Comparison of ENCODE assay signal across 18 cellular contexts in the genomic region with DNA sequence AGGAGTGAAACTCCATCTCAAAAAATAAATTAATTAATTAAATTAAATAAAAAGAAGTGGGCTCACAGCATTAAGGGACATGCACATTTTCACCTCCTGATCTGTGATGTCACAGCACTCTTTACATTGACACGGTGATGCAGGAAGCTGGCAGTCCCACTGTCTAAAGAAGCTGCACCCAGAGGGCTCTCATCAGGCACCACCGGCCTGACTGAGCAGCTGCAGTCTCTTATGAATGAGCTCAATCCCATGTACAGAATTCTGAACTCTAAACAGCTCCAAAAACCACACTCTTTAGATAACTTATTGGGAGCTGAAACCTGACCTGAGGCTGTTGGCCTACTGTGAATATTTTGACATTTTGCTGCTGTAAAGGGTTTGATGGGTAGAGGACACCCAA. TPM values are rescaled to one million over a fixed set of nuclear protein-coding genes. Genes with fewer than 3 reads are reported as not detected.
DNase-seq lines count a peak whose midpoint lies in the region; ATAC-seq, FAIRE-seq and TF ChIP-seq lines count a peak whose summit lies in the region.
"Had no signal": no experiment of that assay in that cellular context is flagged by ENCODE, and none has a peak within 500 bp of the region (broad histone marks: within the 10 kb centered on the region; RNA-seq: fewer than 3 reads in every experiment).

No MANE protein-coding gene starts in this region.

- H3K4me1 Mint-ChIP-seq in neural progenitor cell, result peaks cover 37% of the 10 kb centered on the region
- H3K4me1 Mint-ChIP-seq: B cell had no signal

- H3K4me3 Mint-ChIP-seq in neural progenitor cell, result no peak overlapping the region
- H3K4me3 Mint-ChIP-seq: B cell; CD4-positive, alpha-beta T cell; HFFc6 had no signal

- H3K27me3 Mint-ChIP-seq in neural progenitor cell (ENCODE audit: insufficient read depth, low read depth), result peaks cover 11% of the 10 kb centered on the region
- H3K27me3 Mint-ChIP-seq: CD4-positive, alpha-beta T cell had no signal

- H3K27ac Mint-ChIP-seq in neural progenitor cell, result peak overlapping the region; percentile 57
- H3K27ac Mint-ChIP-seq: B cell; CD4-positive, alpha-beta T cell; HFFc6 had no signal

- ATAC-seq in A549 (no peak), HG03442 (IDR thresholded peaks at IDR 0.05; ENCODE audit: unreplicated experiment) (no peak)

- CTCF ChIA-PET in A549 (lab: Yijun Ruan, JAX), result interaction anchor here (1.2 to 1.9 kb wide), 2 partner anchors 65 to 166 kb away, joined by 5 read pairs; no protein-coding TSS in a partner anchor

- 89% methylated on average over 2 of the region's 2 CpGs for WGBS in A549 (ENCODE audit: missing lambda C conversion rate)

- H3K4me3 ChIP-seq in A549 (no peak overlapping the region), neural progenitor cell (no peak overlapping the region)

- no peak overlapping the region for H2AFZ ChIP-seq in neural progenitor cell (replicated peaks)

- no peak overlapping the region for H3K9ac ChIP-seq in neural progenitor cell

- peaks cover 8% of the 10 kb centered on the region for H3K36me3 Mint-ChIP-seq in neural progenitor cell

- H3K79me2 ChIP-seq in neural progenitor cell (ENCODE audit: low read depth), result no peaks in the 10 kb centered on the region

- no peak for TF ChIP-seq RAD21 in A549 (conservative IDR thresholded peaks at IDR 0.05 in 1 of 2, IDR thresholded peaks at IDR 0.05 in 1 of 2)

- H3K9me3 Mint-ChIP-seq in neural progenitor cell, result peaks cover 12% of the 10 kb centered on the region
- H3K9me3 Mint-ChIP-seq: CD4-positive, alpha-beta T cell; HFFc6 had no signal

- H3K4me1 ChIP-seq in A549, result peaks cover 34% of the 10 kb centered on the region
- peaks cover 12% of the 10 kb centered on the region for H3K4me1 ChIP-seq in neural progenitor cell

- H3K27ac ChIP-seq in A549 (peak overlapping the region; percentile 34 to 68; a peak in 5 of 6 replicates), VCaP (peak overlapping the region; percentile 77), neural progenitor cell (no peak overlapping the region)

- no peak for TF ChIP-seq CTCF in A549 (IDR thresholded peaks at IDR 0.05)
- TF ChIP-seq CTCF in VCaP (conservative IDR thresholded peaks at IDR 0.05), result no peak
- no peak for TF ChIP-seq CTCF in neural progenitor cell (IDR thresholded peaks at IDR 0.05)

- no peaks in the 10 kb centered on the region for H3K27me3 ChIP-seq in neural progenitor cell

- H3F3A ChIP-seq in neural progenitor cell (ENCODE audit: low read depth), result no peaks in the 10 kb centered on the region

- no peak for TF ChIP-seq EP300 in A549 (IDR thresholded peaks at IDR 0.05)

- H3K9me3 ChIP-seq in A549 (no peaks in the 10 kb centered on the region), neural progenitor cell (ENCODE audit: low read depth) (no peaks in the 10 kb centered on the region)

- POLR2A ChIA-PET in A549 (lab: Yijun Ruan, JAX), result no interaction called here

- TF ChIP-seq POLR2A in A549 (IDR thresholded peaks at IDR 0.05; ENCODE audit: low read length), result no peak

- no peaks in the 10 kb centered on the region for H3K36me3 ChIP-seq in neural progenitor cell

- DNase-seq in DMS53 (lab: John Stamatoyannopoulos, UW) (peak; percentile 31), DMS53 treated with DMSO at 0.1 percent for 48 hours (lab: John Stamatoyannopoulos, UW; ENCODE audit: unreplicated experiment) (no peak), A549 (ENCODE audit: low read depth in 1 of 2, low spot score in 1 of 2) (no peak), neural progenitor cell (ENCODE audit: low spot score) (no peak), midbrain (lab: John Stamatoyannopoulos, UW) (no peak)
- DNase-seq: 8988T; C1 segment of cervical spinal cord; CD4-positive, alpha-beta T cell; GF-D8; HCEC 1CT; HFFc6; IMR-90; KBM-7 had no signal

- H3K4me2 ChIP-seq in A549 (peak overlapping the region; percentile 72; the same call in 2 of the 3 replicates), neural progenitor cell (no peak overlapping the region)

- H4K20me1 ChIP-seq in neural progenitor cell (ENCODE audit: low read depth), result no peaks in the 10 kb centered on the region

- no peak for FAIRE-seq in A549 (lab: Jason Lieb, UNC)

TF ChIP-seq in A549, 52 proteins besides CTCF, POLR2A, EP300 and RAD21:
- TF ChIP-seq ESRRA (IDR thresholded peaks at IDR 0.05; ENCODE audit: borderline replicate concordance, low read length), result no peak
- no peak for TF ChIP-seq NPAS2 (CRISPR knock-in tag; IDR thresholded peaks at IDR 0.05; ENCODE audit: borderline replicate concordance)
- TF ChIP-seq BHLHE40 (IDR thresholded peaks at IDR 0.05; ENCODE audit: low read depth, low read length), result no peak
- TF ChIP-seq, protein P1, sequence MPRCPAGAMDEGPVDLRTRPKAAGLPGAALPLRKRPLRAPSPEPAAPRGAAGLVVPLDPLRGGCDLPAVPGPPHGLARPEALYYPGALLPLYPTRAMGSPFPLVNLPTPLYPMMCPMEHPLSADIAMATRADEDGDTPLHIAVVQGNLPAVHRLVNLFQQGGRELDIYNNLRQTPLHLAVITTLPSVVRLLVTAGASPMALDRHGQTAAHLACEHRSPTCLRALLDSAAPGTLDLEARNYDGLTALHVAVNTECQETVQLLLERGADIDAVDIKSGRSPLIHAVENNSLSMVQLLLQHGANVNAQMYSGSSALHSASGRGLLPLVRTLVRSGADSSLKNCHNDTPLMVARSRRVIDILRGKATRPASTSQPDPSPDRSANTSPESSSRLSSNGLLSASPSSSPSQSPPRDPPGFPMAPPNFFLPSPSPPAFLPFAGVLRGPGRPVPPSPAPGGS (IDR thresholded peaks at IDR 0.05), result no peak
- TF ChIP-seq RFX5 (IDR thresholded peaks at IDR 0.05), result no peak

RNA-seq across cellular contexts. Expression of a gene that starts 46.0 kb away (rescaled TPM):
- polyA plus RNA-seq in A549 (2011; rRNA removed) (not detected in 2 replicates), A549 (2017; fragmentation: RNase III; extraction: RNeasy Plus Mini Kit Qiagen cat#74134 plus additional on column Dnase treatment) (not detected in 3 replicates)
- not detected in 2 replicates for polyA plus RNA-seq in A549 (2012; cell fraction: cytosol; rRNA removed)
- not detected in 2 replicates for polyA plus RNA-seq in A549 (2012; cell fraction: nucleus; rRNA removed)
- polyA minus RNA-seq in A549 (2011; rRNA and poly(A)+ RNA removed), result not detected in 2 replicates
- total RNA-seq in neural progenitor cell (ENCODE audit: low replicate concordance), result 12.5 and 15.4 TPM in 2 replicates
- total RNA-seq: B cell, Calu3, H4, HFFc6, IMR-90 had no signal
- polyA plus RNA-seq: IMR-90 had no signal
